In genomic region chr11:73196576-73196975, GRCh38 we compare ENCODE assay signal across 1 cellular context.
TF ChIP-seq lines count a peak whose summit lies in the region.

No MANE protein-coding gene starts in this region.

TF ChIP-seq in WTC11, 78 proteins besides CTCF, POLR2A, EP300 and RAD21 (continued from another document):
- TF ChIP-seq ZSCAN18 (CRISPR knock-in tag; IDR thresholded peaks at IDR 0.05): no peak
- TF ChIP-seq EMX1 (CRISPR knock-in tag; IDR thresholded peaks at IDR 0.05): no peak
- no peak for TF ChIP-seq FOXP4 (CRISPR knock-in tag; IDR thresholded peaks at IDR 0.05)
- TF ChIP-seq SMAD4 (CRISPR knock-in tag; IDR thresholded peaks at IDR 0.05): no peak
- TF ChIP-seq ATF3 (CRISPR knock-in tag; conservative IDR thresholded peaks at IDR 0.05): no peak
